ENCODE assay signal across 13 cellular contexts in the genomic region with DNA sequence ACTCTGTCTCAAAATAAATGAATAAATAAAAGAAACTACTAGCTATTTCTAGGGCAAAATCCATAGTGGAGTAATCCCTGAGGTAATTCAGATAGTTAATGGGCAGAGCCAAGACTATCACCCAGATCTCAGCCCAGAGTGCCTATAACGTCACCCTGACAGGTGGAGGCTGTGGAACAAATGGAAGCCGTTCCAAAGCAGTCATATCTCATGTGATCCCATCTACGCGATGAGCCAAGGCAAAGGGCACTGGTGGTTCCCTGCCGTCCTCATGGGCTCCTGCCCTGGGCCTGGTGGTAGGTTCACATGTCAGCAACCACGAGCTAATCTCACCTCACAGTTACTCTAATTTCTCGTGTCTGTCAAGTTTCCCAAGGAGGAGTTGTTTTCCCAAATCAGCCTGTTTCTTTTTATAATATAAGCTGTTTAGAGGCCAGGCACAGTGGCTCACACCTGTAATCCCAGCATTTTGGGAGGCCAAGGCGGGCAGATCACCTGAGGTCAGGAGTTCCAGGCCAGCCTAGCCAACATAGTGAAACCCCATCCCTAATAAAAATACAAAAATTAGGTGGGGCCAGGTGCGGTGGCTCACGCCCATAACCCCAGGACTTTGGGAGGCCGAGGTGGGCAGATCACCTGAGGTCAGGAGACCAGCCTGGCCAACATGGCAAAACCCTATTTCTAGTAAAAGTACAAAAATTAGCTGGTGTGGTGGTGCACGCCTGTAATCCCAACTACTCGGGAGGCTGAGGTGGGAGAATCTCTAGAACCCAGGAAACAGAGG.
"Had no signal": no experiment of that assay in that cellular context is flagged by ENCODE, and none has a peak within 500 bp of the region (broad histone marks: within the 10 kb centered on the region; RNA-seq: fewer than 3 reads in every experiment).

No MANE protein-coding gene starts in this region.

- ATAC-seq: activated T-helper 17 cell treated with anti-CD3 and anti-CD28 coated beads, Interleukin-2, amount 50 U/mL, for 72 hours; mucosa of descending colon had no signal

- H3K4me3 Mint-ChIP-seq: activated naive CD4-positive, alpha-beta T cell treated with anti-CD3 and anti-CD28 coated beads, Interleukin-2, amount 50 U/mL, for 24 hours; activated T-helper 17 cell treated with anti-CD3 and anti-CD28 coated beads, Interleukin-2, amount 50 U/mL, for 72 hours; endodermal cell; immature natural killer cell; nephron progenitor cell had no signal

- H3K27me3 Mint-ChIP-seq: activated naive CD4-positive, alpha-beta T cell treated with anti-CD3 and anti-CD28 coated beads, Interleukin-2, amount 50 U/mL, for 24 hours; activated T-helper 17 cell treated with anti-CD3 and anti-CD28 coated beads, Interleukin-2, amount 50 U/mL, for 72 hours had no signal

- DNase-seq: activated CD4-positive, alpha-beta T cell treated with anti-CD3 and anti-CD28 coated beads for 4 hours; amygdala; endodermal cell; erythroblast; immature natural killer cell; nephron progenitor cell; SW 1271; trophoblast cell had no signal

- H3K27ac Mint-ChIP-seq: activated naive CD4-positive, alpha-beta T cell treated with anti-CD3 and anti-CD28 coated beads, Interleukin-2, amount 50 U/mL, for 24 hours; endodermal cell had no signal

- H3K9me3 ChIP-seq: mucosa of descending colon had no signal

- H3K4me3 ChIP-seq: lung, mucosa of descending colon, skin epidermis had no signal

- H3K9me3 Mint-ChIP-seq: activated naive CD4-positive, alpha-beta T cell treated with anti-CD3 and anti-CD28 coated beads, Interleukin-2, amount 50 U/mL, for 24 hours; activated T-helper 17 cell treated with anti-CD3 and anti-CD28 coated beads, Interleukin-2, amount 50 U/mL, for 72 hours; endodermal cell; nephron progenitor cell had no signal
